In the genomic region with DNA sequence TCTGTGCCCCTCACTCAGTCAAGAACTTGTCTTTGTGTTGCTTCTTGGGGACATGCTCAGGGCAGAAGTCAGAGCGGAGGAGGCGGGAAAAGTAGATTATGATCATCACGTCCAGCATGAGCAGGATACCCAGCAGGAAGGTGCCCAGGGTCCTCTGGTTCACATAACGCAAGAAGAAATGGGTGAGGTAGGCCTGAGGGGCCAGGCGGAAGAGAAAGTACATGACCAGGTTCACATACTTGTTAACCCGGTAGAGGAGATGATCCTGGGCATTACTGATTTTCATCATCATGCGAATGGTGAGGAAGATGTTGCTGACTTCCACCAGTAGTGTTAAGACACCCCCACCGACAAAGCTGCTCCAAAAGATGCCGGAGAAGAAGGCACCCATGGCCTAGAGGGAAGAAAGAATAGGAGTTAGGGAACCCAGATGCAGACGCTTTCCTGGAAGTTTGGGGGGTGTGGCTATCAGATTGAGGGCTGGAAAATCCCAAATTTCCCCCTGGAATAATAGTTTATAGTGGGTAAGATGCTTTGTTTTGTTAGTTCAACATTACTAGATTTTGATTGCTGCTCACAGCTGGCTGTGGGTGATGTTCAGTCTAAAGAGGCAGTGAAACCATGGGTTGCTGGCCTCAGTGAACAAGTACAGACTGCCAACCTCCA, we compare ENCODE assay signal across 8 cellular contexts. TPM values are rescaled to one million over a fixed set of nuclear protein-coding genes. Genes with fewer than 3 reads are reported as not detected.
DNase-seq lines count a peak whose midpoint lies in the region; ATAC-seq and TF ChIP-seq lines count a peak whose summit lies in the region.

No MANE protein-coding gene starts in this region.

- H3K9me3 ChIP-seq in HAP-1, result no peaks in the 10 kb centered on the region

- no peak for TF ChIP-seq CTCF in AG04449 (IDR thresholded peaks at IDR 0.05; ENCODE audit: insufficient read depth, low read length, missing control alignments)

- H3K27ac Mint-ChIP-seq in activated T-cell treated with anti-CD3 and anti-CD28 coated beads, Interleukin-2, amount 50 U/mL, for 72 hours, result peak overlapping the region; percentile 64
- peak overlapping the region in 3 of 6 donors; percentile 17 to 73 (median 23) for H3K27ac Mint-ChIP-seq in immature natural killer cell

- peaks cover 0 to 2% of the 10 kb centered on the region in 2 donors for H3K9me3 Mint-ChIP-seq in activated T-cell treated with anti-CD3 and anti-CD28 coated beads, Interleukin-2, amount 50 U/mL, for 72 hours
- no peaks in the 10 kb centered on the region for H3K9me3 Mint-ChIP-seq in immature natural killer cell

- H3K36me3 Mint-ChIP-seq in activated T-cell treated with anti-CD3 and anti-CD28 coated beads, Interleukin-2, amount 50 U/mL, for 72 hours (ENCODE audit: insufficient read depth in 2 of 2), result peaks cover 18 to 32% of the 10 kb centered on the region in 2 donors
- H3K36me3 Mint-ChIP-seq in immature natural killer cell, result peaks cover 6 to 33% (median 21%) of the 10 kb centered on the region in 3 donors

- peak overlapping the region; percentile 82 to 94 for H3K4me3 Mint-ChIP-seq in activated T-cell treated with anti-CD3 and anti-CD28 coated beads, Interleukin-2, amount 50 U/mL, for 72 hours
- peak overlapping the region; percentile 73 to 82 (median 76) for H3K4me3 Mint-ChIP-seq in immature natural killer cell

- H3K4me3 ChIP-seq in AG04449 (ENCODE audit: low read depth, low read length) (peak overlapping the region; percentile 72), HAP-1 (peak overlapping the region; percentile 56)

- in situ Hi-C loops in HAP-1 (cut with MboI; ENCODE audit: low sequenced_read_pairs), result no loop called here

- H3K4me1 ChIP-seq in HAP-1, result peaks cover 37% of the 10 kb centered on the region

- CTCF ChIA-PET in AG04449 (lab: Yijun Ruan, JAX), result interaction anchor here (0.6 to 17.0 kb wide), 7 partner anchors 23 to 392 kb away, joined by 3 to 603 read pairs (median 40); partner anchors contain the start of genes PHF12 and TRAF4

- no peaks in the 10 kb centered on the region for H3K27me3 ChIP-seq in HAP-1 (ENCODE audit: low read depth)

- DNase-seq in AG04449 (ENCODE audit: low read depth, low spot score), result no peak
- DNase-seq in HAP-1 (ENCODE audit: low spot score in 2 of 2), result peak in 1 of 2 experiments; percentile 47
- DNase-seq in activated T-cell treated with anti-CD3 and anti-CD28 coated beads, Interleukin-2, amount 50 U/mL, for 72 hours, result no peak
- no peak for DNase-seq in immature natural killer cell
- DNase-seq in MV-4-11 (lab: John Stamatoyannopoulos, UW), result no peak

- POLR2A ChIA-PET in AG04449 (lab: Yijun Ruan, JAX), result interaction anchor here (1.1 to 5.4 kb wide), 3 partner anchors 13 to 76 kb away, joined by 4 to 174 read pairs (median 12); partner anchors contain the start of genes PROCA1 and TRAF4

- H3K4me1 Mint-ChIP-seq in activated T-cell treated with anti-CD3 and anti-CD28 coated beads, Interleukin-2, amount 50 U/mL, for 72 hours (ENCODE audit: low read depth), result peaks cover 68% of the 10 kb centered on the region
- peaks cover 61 to 72% of the 10 kb centered on the region in 2 donors for H3K4me1 Mint-ChIP-seq in immature natural killer cell

- no peak for ATAC-seq in activated T-cell treated with anti-CD3 and anti-CD28 coated beads, Interleukin-2, amount 50 U/mL, for 72 hours (replicated peaks in 1 of 2)
- ATAC-seq in HG03354 (IDR thresholded peaks at IDR 0.05; ENCODE audit: poor library complexity, severe bottlenecking, unreplicated experiment), result no peak
- ATAC-seq in GM21360 (IDR thresholded peaks at IDR 0.05; ENCODE audit: unreplicated experiment), result no peak
- no peak for ATAC-seq in HG03108 (IDR thresholded peaks at IDR 0.05; ENCODE audit: unreplicated experiment)

- peaks cover 56% of the 10 kb centered on the region for H3K36me3 ChIP-seq in HAP-1 (replicated peaks)

- no peaks in the 10 kb centered on the region for H3K27me3 Mint-ChIP-seq in activated T-cell treated with anti-CD3 and anti-CD28 coated beads, Interleukin-2, amount 50 U/mL, for 72 hours (ENCODE audit: low read depth)
- H3K27me3 Mint-ChIP-seq in immature natural killer cell (ENCODE audit: low read depth in 3 of 3), result peaks cover 9 to 24% (median 12%) of the 10 kb centered on the region in 3 donors

RNA-seq across cellular contexts. Expression of gene TLCD1, which starts 1.4 kb away (rescaled TPM):
- total RNA-seq in activated T-cell treated with anti-CD3 and anti-CD28 coated beads, Interleukin-2, amount 50 U/mL, for 72 hours, result 1 to 10 TPM; 5.2 to 9.0 TPM
- polyA plus RNA-seq in immature natural killer cell, result not detected

RNA-seq across cellular contexts. Expression of gene NEK8, which starts 4.0 kb away (rescaled TPM):
- 10 to 100 TPM in 1 of 2 donors, 1 to 10 TPM in 1; 6.9 to 10.9 TPM for total RNA-seq in activated T-cell treated with anti-CD3 and anti-CD28 coated beads, Interleukin-2, amount 50 U/mL, for 72 hours
- 1 to 10 TPM; 1.7 to 4.2 (median 3.6) TPM for polyA plus RNA-seq in immature natural killer cell

RNA-seq across cellular contexts. Expression of gene RPL23A, which starts 4.8 kb away (rescaled TPM):
- total RNA-seq in activated T-cell treated with anti-CD3 and anti-CD28 coated beads, Interleukin-2, amount 50 U/mL, for 72 hours, result 1,000 to 10,000 TPM; 2,006 to 2,174 TPM
- 1,000 to 10,000 TPM; 2,545 to 3,232 (median 2,896) TPM for polyA plus RNA-seq in immature natural killer cell

RNA-seq across cellular contexts. Expression of gene RAB34, which starts 7.0 kb away (rescaled TPM):
- total RNA-seq in activated T-cell treated with anti-CD3 and anti-CD28 coated beads, Interleukin-2, amount 50 U/mL, for 72 hours, result 10 to 100 TPM; 10.4 to 17.3 TPM
- polyA plus RNA-seq in immature natural killer cell, result 1 to 10 TPM; 2.3 to 6.1 (median 5.3) TPM

RNA-seq across cellular contexts. Expression of gene PROCA1, which starts 12.9 kb away (rescaled TPM):
- 1 to 10 TPM; 8.0 to 9.6 TPM for total RNA-seq in activated T-cell treated with anti-CD3 and anti-CD28 coated beads, Interleukin-2, amount 50 U/mL, for 72 hours
- 1 to 10 TPM in 1 of 3 donors, under 1 TPM in 2; 0.59 to 1.8 (median 0.60) TPM for polyA plus RNA-seq in immature natural killer cell
